In the genomic region with DNA sequence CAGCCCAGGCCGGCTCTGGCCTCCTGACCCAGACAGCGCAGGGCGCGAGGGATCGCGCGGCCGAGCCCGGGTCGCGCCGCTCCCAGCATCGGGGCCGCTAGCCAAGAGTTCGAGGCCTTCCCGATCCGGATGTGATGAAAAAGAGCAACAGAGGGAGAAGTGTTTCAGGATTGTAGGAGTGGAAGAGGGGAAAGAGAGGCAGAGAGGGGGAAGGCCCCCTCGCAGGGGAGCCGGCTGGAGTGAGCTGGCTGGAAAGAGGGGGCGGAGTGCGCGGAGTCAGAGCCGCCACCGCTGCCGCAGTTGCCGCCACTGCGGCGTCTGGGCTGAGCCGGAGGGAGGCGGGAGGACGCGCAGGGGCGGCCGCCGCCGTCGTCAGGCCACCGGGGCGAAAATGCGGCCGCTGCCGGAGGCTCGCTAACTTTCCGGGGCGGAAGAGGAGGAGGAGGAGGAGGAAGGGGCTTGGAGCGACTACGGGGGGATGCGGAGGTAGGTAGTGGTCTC, we compare ENCODE assay signal across 8 cellular contexts. TPM values are rescaled to one million over a fixed set of nuclear protein-coding genes. Genes with fewer than 3 reads are reported as not detected.
DNase-seq lines count a peak whose midpoint lies in the region; ATAC-seq and TF ChIP-seq lines count a peak whose summit lies in the region.

No MANE protein-coding gene starts in this region.

- DNase-seq in GDM1 (lab: John Stamatoyannopoulos, UW) (peak; percentile 39), LHCN-M2 (ENCODE audit: low read depth) (peak; percentile 72), mucosa of descending colon (peak; percentile 41 to 68 (median 65)), DMS114 treated with DMSO at 0.1 percent for 48 hours (lab: John Stamatoyannopoulos, UW; ENCODE audit: unreplicated experiment) (no peak)
- peak; percentile 84 for DNase-seq in activated CD4-positive, alpha-beta memory T cell treated with anti-CD3 and anti-CD28 coated beads for 36 hours
- peak; percentile 47 to 53 (median 49) for DNase-seq in effector memory CD4-positive, alpha-beta T cell
- DNase-seq in stimulated activated CD8-positive, alpha-beta memory T cell treated with anti-CD3 and anti-CD28 coated beads, Interleukin-7, amount 100 ng/mL, for 4 hours (ENCODE audit: low read depth in 2 of 2), result peak; percentile 21 to 68

- TF ChIP-seq CTCF in mucosa of descending colon (IDR thresholded peaks at IDR 0.05), result no peak

- POLR2A ChIA-PET in activated CD4-positive, alpha-beta memory T cell treated with anti-CD3 and anti-CD28 coated beads for 36 hours (lab: Charles Lee), result interaction anchor here (1.0 to 5.1 kb wide), 6 partner anchors 10 to 120 kb away, joined by 3 to 26 read pairs (median 4); no protein-coding TSS in a partner anchor

- H3K4me3 ChIP-seq in effector memory CD4-positive, alpha-beta T cell (ENCODE audit: insufficient read depth, low read depth, low read length, poor library complexity, severe bottlenecking), result peak overlapping the region; percentile 94
- peak overlapping the region; percentile 33 for H3K4me3 ChIP-seq in mucosa of descending colon

- H3K4me3 Mint-ChIP-seq in activated CD4-positive, alpha-beta memory T cell treated with anti-CD3 and anti-CD28 coated beads for 36 hours, result peak overlapping the region; percentile 87

- intact Hi-C loops in activated CD4-positive, alpha-beta memory T cell treated with anti-CD3 and anti-CD28 coated beads for 36 hours (cut with micrococcal nuclease), result loop anchor here (2.0 to 10.0 kb wide), 4 partner anchors 57 to 1289 kb away; a partner anchor contains a TSS
- intact Hi-C loops in mucosa of descending colon (cut with DNase I, micrococcal nuclease), result no loop called here

- no peaks in the 10 kb centered on the region for H3K27me3 Mint-ChIP-seq in activated CD4-positive, alpha-beta memory T cell treated with anti-CD3 and anti-CD28 coated beads for 36 hours

- CTCF ChIA-PET in activated CD4-positive, alpha-beta memory T cell treated with anti-CD3 and anti-CD28 coated beads for 36 hours (lab: Charles Lee), result interaction anchor here (1.4 to 3.6 kb wide), 3 partner anchors 17 to 58 kb away, joined by 6 to 21 read pairs (median 6); no protein-coding TSS in a partner anchor

- H3K36me3 ChIP-seq in effector memory CD4-positive, alpha-beta T cell (ENCODE audit: control insufficient read depth, insufficient read depth, low read length), result no peaks in the 10 kb centered on the region
- no peaks in the 10 kb centered on the region for H3K36me3 ChIP-seq in mucosa of descending colon (ENCODE audit: low read depth)

- H3K27ac ChIP-seq in effector memory CD4-positive, alpha-beta T cell (ENCODE audit: insufficient read depth, low read length, poor library complexity, severe bottlenecking), result peak overlapping the region; percentile 93

- H3K9me3 Mint-ChIP-seq in activated CD4-positive, alpha-beta memory T cell treated with anti-CD3 and anti-CD28 coated beads for 36 hours, result no peaks in the 10 kb centered on the region

- H3K9me3 ChIP-seq in effector memory CD4-positive, alpha-beta T cell (ENCODE audit: control insufficient read depth, low read length), result no peaks in the 10 kb centered on the region
- no peaks in the 10 kb centered on the region for H3K9me3 ChIP-seq in mucosa of descending colon

- peaks cover 63% of the 10 kb centered on the region for H3K4me1 Mint-ChIP-seq in activated CD4-positive, alpha-beta memory T cell treated with anti-CD3 and anti-CD28 coated beads for 36 hours (ENCODE audit: low read depth)

- peak overlapping the region; percentile 93 for H3K27ac Mint-ChIP-seq in activated CD4-positive, alpha-beta memory T cell treated with anti-CD3 and anti-CD28 coated beads for 36 hours

- peaks cover 13% of the 10 kb centered on the region for H3K36me3 Mint-ChIP-seq in activated CD4-positive, alpha-beta memory T cell treated with anti-CD3 and anti-CD28 coated beads for 36 hours

- ATAC-seq in GM21723 (IDR thresholded peaks at IDR 0.05; ENCODE audit: unreplicated experiment), result peak; percentile 42
- ATAC-seq in mucosa of descending colon, result peak; percentile 78

- H3K4me1 ChIP-seq in effector memory CD4-positive, alpha-beta T cell (ENCODE audit: control insufficient read depth, insufficient read depth, low read length, poor library complexity, severe bottlenecking), result peaks cover 20% of the 10 kb centered on the region
- H3K4me1 ChIP-seq in mucosa of descending colon (ENCODE audit: low read depth), result peaks cover 7% of the 10 kb centered on the region

- no peaks in the 10 kb centered on the region for H3K27me3 ChIP-seq in effector memory CD4-positive, alpha-beta T cell (replicated peaks; ENCODE audit: control insufficient read depth, insufficient read depth, low read length, poor library complexity, severe bottlenecking)

RNA-seq across cellular contexts. Expression of a gene that starts 0.3 kb away (rescaled TPM):
- total RNA-seq in LHCN-M2 (2014; rRNA removed), result 67.0 and 72.6 TPM in 2 replicates
- polyA plus RNA-seq in LHCN-M2 (2012), result 24.5 TPM
- 10 to 100 TPM; 78.0 to 82.3 TPM for total RNA-seq in activated CD4-positive, alpha-beta memory T cell treated with anti-CD3 and anti-CD28 coated beads for 36 hours
- total RNA-seq in mucosa of descending colon, result 10 to 100 TPM; 10.4 to 29.5 (median 13.0) TPM
